8 cellular contexts compared by ENCODE assay signal in genomic region chr4:931194-931959, GRCh38. TPM values are rescaled to one million over a fixed set of nuclear protein-coding genes. Genes with fewer than 3 reads are reported as not detected.
A peak's percentile ranks its signal among the peaks of the same experiment; 100 is the strongest.
DNase-seq lines count a peak whose midpoint lies in the region; ATAC-seq, FAIRE-seq and TF ChIP-seq lines count a peak whose summit lies in the region.

No MANE protein-coding gene starts in this region.

- H2BK5ac ChIP-seq in IMR-90 (ENCODE audit: low read depth, low read length, poor library complexity, severe bottlenecking), result peak overlapping the region; percentile 86

- H2BK120ac ChIP-seq in IMR-90 (ENCODE audit: low read depth, low read length), result no peak overlapping the region

- TF ChIP-seq POLR2A in IMR-90 (IDR thresholded peaks at IDR 0.05; ENCODE audit: low read depth, low read length) (peak; percentile 80), adrenal gland (IDR thresholded peaks at IDR 0.05) (peak in 1 of 2 donors; percentile 67)

- H4K8ac ChIP-seq in IMR-90 (ENCODE audit: low read depth in 2 of 2, low read length in 2 of 2), result peak overlapping the region; percentile 50 to 73; a peak in 2 of 4 replicates

- 0 out of 2 replicates have a peak overlapping the region, but pooled peaks have one; percentile 32 for H3K56ac ChIP-seq in IMR-90 (ENCODE audit: extremely low read depth, insufficient read depth, low read length)

- no TSS peak for BruUV-seq in IMR-90 (replicated peaks; lab: Mats Ljungman, UMichigan)

- H3K14ac ChIP-seq in IMR-90 (replicated peaks; ENCODE audit: low read depth, low read length), result peak overlapping the region; percentile 84

- H3K4me3 ChIP-seq in IMR-90 (ENCODE audit: insufficient read depth, low read depth, low read length), result peak overlapping the region; percentile 78
- peak overlapping the region; percentile 62 to 99 (median 75) for H3K4me3 ChIP-seq in adrenal gland
- H3K4me3 ChIP-seq in iPS-11a (ENCODE audit: low read depth, low read length), result peak overlapping the region; percentile 93
- H3K4me3 ChIP-seq in smooth muscle cell, result peak overlapping the region; percentile 96

- peaks cover 63% of the 10 kb centered on the region for H3K79me2 ChIP-seq in smooth muscle cell (ENCODE audit: low read depth)

- H3K27me3 ChIP-seq in IMR-90 (ENCODE audit: control insufficient read depth, insufficient read depth, low read length) (no peaks in the 10 kb centered on the region), adrenal gland (no peaks in the 10 kb centered on the region), smooth muscle cell (ENCODE audit: low read depth) (no peaks in the 10 kb centered on the region)

- intact Hi-C loops in IMR-90 (cut with micrococcal nuclease), result loop anchor here (10.0 kb wide), 1 partner anchor 147 kb away; no protein-coding TSS in a partner anchor
- intact Hi-C loops in adrenal gland (cut with DNase I), result no loop called here

- dilution Hi-C loops in IMR-90 (cut with HindIII; ENCODE audit: low sequenced_read_pairs, unreplicated experiment), result no loop called here

- 4% methylated on average over 8 of the region's 31 CpGs; no CpG with 5 or more reads in 1 of the 2 experiments for WGBS in IMR-90 (ENCODE audit: extremely low coverage in 2 of 2, insufficient read length in 1 of 2), 2 experiments
- 1 to 17% (median 2%) methylated on average over 1 to 31 of the region's 31 CpGs for WGBS in adrenal gland, 4 donors
- WGBS in smooth muscle cell (ENCODE audit: low lambda C conversion rate), result 23% methylated on average over 13 of the region's 31 CpGs

- no peak for FAIRE-seq in D721Med (lab: Jason Lieb, UNC)

- in situ Hi-C loops in IMR-90 (cut with MboI; ENCODE audit: low sequenced_read_pairs), result no loop called here

- TF ChIP-seq CTCF in IMR-90 (conservative IDR thresholded peaks at IDR 0.05; ENCODE audit: low read depth, low read length) (no peak), adrenal gland (IDR thresholded peaks at IDR 0.05) (no peak), smooth muscle cell (IDR thresholded peaks at IDR 0.05; ENCODE audit: borderline replicate concordance, insufficient read depth, poor library complexity, severe bottlenecking) (no peak), D721Med (IDR thresholded peaks at IDR 0.05; ENCODE audit: insufficient read depth, missing control alignments) (no peak)

- H2AK5ac ChIP-seq in IMR-90 (ENCODE audit: low read depth, low read length), result peak overlapping the region; percentile 82

- peak overlapping the region; percentile 6 for H4K5ac ChIP-seq in IMR-90 (ENCODE audit: low read depth, low read length)

- no peak for TF ChIP-seq RAD21 in IMR-90 (IDR thresholded peaks at IDR 0.05; ENCODE audit: low read length)

- peak overlapping the region; percentile 75; the same call in 1 of the 2 replicates for H3K23ac ChIP-seq in IMR-90 (ENCODE audit: low read depth, low read length)

- H3K36me3 ChIP-seq in IMR-90 (ENCODE audit: control insufficient read depth, insufficient read depth, low read length) (0 out of 2 replicates have a peak, but pooled peaks cover 1% of the 10 kb centered on the region), adrenal gland (replicated peaks in 1 of 2) (no peaks in the 10 kb centered on the region), smooth muscle cell (ENCODE audit: low read depth) (no peaks in the 10 kb centered on the region)

- H3K9me3 ChIP-seq in IMR-90 (ENCODE audit: control insufficient read depth, insufficient read depth, low read length) (no peaks in the 10 kb centered on the region), adrenal gland (replicated peaks in 1 of 3) (no peaks in the 10 kb centered on the region), smooth muscle cell (replicated peaks; ENCODE audit: low read depth) (no peaks in the 10 kb centered on the region)

- H2AK9ac ChIP-seq in IMR-90 (replicated peaks; ENCODE audit: low read depth, low read length, poor library complexity), result peak overlapping the region; percentile 86

- H4K91ac ChIP-seq in IMR-90 (ENCODE audit: insufficient read depth, low read depth, low read length), result peak overlapping the region; percentile 52; the same call in 1 of the 2 replicates

- peak; percentile 5 for ATAC-seq in IMR-90 (ENCODE audit: low read depth)
- no peak for ATAC-seq in GM18870 (IDR thresholded peaks at IDR 0.05; ENCODE audit: unreplicated experiment)

- H2BK20ac ChIP-seq in IMR-90 (ENCODE audit: low read depth, low read length), result no peak overlapping the region

- H3K4ac ChIP-seq in IMR-90 (ENCODE audit: low read depth, low read length), result peak overlapping the region; percentile 81

- H3K4me1 ChIP-seq in IMR-90 (ENCODE audit: control insufficient read depth, insufficient read depth, low read length), result peaks cover 11% of the 10 kb centered on the region
- H3K4me1 ChIP-seq in adrenal gland (replicated peaks in 1 of 2), result peaks cover 12 to 43% of the 10 kb centered on the region in 2 donors
- H3K4me1 ChIP-seq in smooth muscle cell (ENCODE audit: low read depth), result peaks cover 14% of the 10 kb centered on the region

- CTCF ChIA-PET in IMR-90 (lab: Yijun Ruan, JAX), result interaction anchor here (1.2 kb wide), 1 partner anchor 40 kb away, joined by 3 read pairs; no protein-coding TSS in a partner anchor

- peak overlapping the region; percentile 89 for H3K9ac ChIP-seq in IMR-90 (ENCODE audit: low read depth, low read length)
- H3K9ac ChIP-seq in smooth muscle cell (ENCODE audit: low read depth), result peak overlapping the region; percentile 95

- no peak overlapping the region for H3K18ac ChIP-seq in IMR-90 (ENCODE audit: low read depth, low read length)

- DNase-seq in activated effector memory CD4-positive, alpha-beta T cell treated with anti-CD3 and anti-CD28 coated beads, Interleukin-2, amount 50 U/mL, for 16 hours, result peak; percentile 56
- DNase-seq in activated effector memory CD4-positive, alpha-beta T cell treated with Interleukin-2 at 50 U/mL for 16 hours, result no peak
- DNase-seq in IMR-90 (peak; percentile 84), adrenal gland (peak in 5 of 7 donors; percentile 40 to 55 (median 45)), smooth muscle cell (lab: John Stamatoyannopoulos, UW; ENCODE audit: unreplicated experiment) (no peak), D721Med (ENCODE audit: insufficient read length, low spot score) (no peak)

- peaks cover 45% of the 10 kb centered on the region for H4K20me1 ChIP-seq in IMR-90 (ENCODE audit: insufficient read depth, low read length)
- H4K20me1 ChIP-seq in smooth muscle cell (ENCODE audit: low read depth), result peaks cover 39% of the 10 kb centered on the region

- H3K4me2 ChIP-seq in IMR-90 (ENCODE audit: low read depth, low read length) (peak overlapping the region; percentile 73), smooth muscle cell (peak overlapping the region; percentile 91)

- no peaks in the 10 kb centered on the region for H3F3A ChIP-seq in smooth muscle cell (ENCODE audit: low read depth)

- peaks cover 9 to 53% of the 10 kb centered on the region in 2 experiments for H3K79me1 ChIP-seq in IMR-90 (ENCODE audit: low read depth in 1 of 2, low read length in 2 of 2)

- H2BK15ac ChIP-seq in IMR-90 (ENCODE audit: low read depth, low read length), result no peak overlapping the region

- H3K27ac ChIP-seq in IMR-90 (ENCODE audit: insufficient read depth, low read length) (peak overlapping the region; percentile 85), adrenal gland (peak overlapping the region; percentile 68 to 98 (median 94)), smooth muscle cell (ENCODE audit: low read depth) (peak overlapping the region; percentile 88)

- H3K9me1 ChIP-seq in IMR-90 (ENCODE audit: insufficient read depth, low read length), result peaks cover 22% of the 10 kb centered on the region

- H2AFZ ChIP-seq in IMR-90 (replicated peaks; ENCODE audit: low read length, poor library complexity) (peak overlapping the region; percentile 94), smooth muscle cell (ENCODE audit: low read depth) (peak overlapping the region; percentile 71)

- POLR2A ChIA-PET in IMR-90 (lab: Charles Lee; ENCODE audit: unreplicated experiment), result no interaction called here

TF ChIP-seq in IMR-90, 13 proteins besides CTCF, POLR2A, EP300 and RAD21 (continues in another document):
- no peak for TF ChIP-seq CHD1 (IDR thresholded peaks at IDR 0.05; ENCODE audit: low read depth, low read length)

RNA-seq across cellular contexts. Expression of gene GAK, which starts 0.7 kb away (rescaled TPM):
- total RNA-seq in IMR-90 (2012; rRNA removed) (34.4 and 133 TPM in 2 replicates), adrenal gland (100 to 1,000 TPM in 6 of 8 donors, 10 to 100 TPM in 2; 90.3 to 176 (median 132) TPM), smooth muscle cell (57.3 and 85.4 TPM in 2 replicates)
- polyA plus RNA-seq in IMR-90 (2012; rRNA removed) (44.6 and 45.1 TPM in 2 replicates), adrenal gland (100 to 1,000 TPM in 2 of 3 donors, 10 to 100 TPM in 1; 39.0 to 381 (median 224) TPM), smooth muscle cell (56.2 and 75.4 TPM in 2 replicates)
- 43.3 and 53.2 TPM in 2 replicates for polyA plus RNA-seq in IMR-90 (2012; cell fraction: cytosol; rRNA removed)
- 185 and 307 TPM in 2 replicates for polyA plus RNA-seq in IMR-90 (2012; cell fraction: nucleus; rRNA removed; ENCODE audit: low replicate concordance)

RNA-seq across cellular contexts. Expression of gene TMEM175, which starts 0.9 kb away (rescaled TPM):
- total RNA-seq in IMR-90 (2012; rRNA removed), result 7.7 and 9.2 TPM in 2 replicates
- 41.9 and 47.4 TPM in 2 replicates for polyA plus RNA-seq in IMR-90 (2012; rRNA removed)
- polyA plus RNA-seq in IMR-90 (2012; cell fraction: cytosol; rRNA removed), result 39.3 and 51.6 TPM in 2 replicates
- polyA plus RNA-seq in IMR-90 (2012; cell fraction: nucleus; rRNA removed; ENCODE audit: low replicate concordance), result 415 and 679 TPM in 2 replicates
- 10 to 100 TPM; 30.5 to 70.4 (median 47.9) TPM for total RNA-seq in adrenal gland
- polyA plus RNA-seq in adrenal gland, result 100 to 1,000 TPM in 2 of 3 donors, 10 to 100 TPM in 1; 22.4 to 142 (median 113) TPM
- 20.6 and 30.4 TPM in 2 replicates for total RNA-seq in smooth muscle cell
- 27.6 and 35.2 TPM in 2 replicates for polyA plus RNA-seq in smooth muscle cell

RNA-seq across cellular contexts. Expression of gene DGKQ, which starts 42.0 kb away (rescaled TPM):
- total RNA-seq in IMR-90 (2012; rRNA removed) (4.3 and 4.4 TPM in 2 replicates), adrenal gland (10 to 100 TPM in 6 of 8 donors, 1 to 10 TPM in 2; 8.1 to 16.5 (median 13.2) TPM), smooth muscle cell (4.2 and 6.5 TPM in 2 replicates)
- polyA plus RNA-seq in IMR-90 (2012; rRNA removed) (15.6 and 17.4 TPM in 2 replicates), adrenal gland (10 to 100 TPM in 2 of 3 donors, under 1 TPM in 1; 0.55 to 13.8 (median 11.8) TPM), smooth muscle cell (14.9 and 16.2 TPM in 2 replicates)
- polyA plus RNA-seq in IMR-90 (2012; cell fraction: cytosol; rRNA removed), result 10.0 and 14.6 TPM in 2 replicates
- polyA plus RNA-seq in IMR-90 (2012; cell fraction: nucleus; rRNA removed; ENCODE audit: low replicate concordance), result 58.0 and 149 TPM in 2 replicates

RNA-seq across cellular contexts. Expression of gene IDUA, which starts 55.5 kb away (rescaled TPM):
- total RNA-seq in IMR-90 (2012; rRNA removed) (0.72 and 1.7 TPM in 2 replicates), adrenal gland (10 to 100 TPM; 16.7 to 78.4 (median 31.2) TPM), smooth muscle cell (6.3 and 9.6 TPM in 2 replicates)
- polyA plus RNA-seq in IMR-90 (2012; rRNA removed) (12.5 and 16.7 TPM in 2 replicates), adrenal gland (100 to 1,000 TPM in 1 of 3 donors, 10 to 100 TPM in 1, 1 to 10 TPM in 1; 1.6 to 109 (median 90.6) TPM), smooth muscle cell (47.4 and 49.9 TPM in 2 replicates)
- polyA plus RNA-seq in IMR-90 (2012; cell fraction: cytosol; rRNA removed), result 6.3 and 14.8 TPM in 2 replicates
- 119 and 328 TPM in 2 replicates for polyA plus RNA-seq in IMR-90 (2012; cell fraction: nucleus; rRNA removed; ENCODE audit: low replicate concordance)

Comparison
In these comparisons a context has a peak if more than half of its experiments do, and no peak if none do; other contexts are left out.
1. DNase-seq: peak in activated effector memory CD4-positive, alpha-beta T cell treated with anti-CD3 and anti-CD28 coated beads, Interleukin-2, amount 50 U/mL, for 16 hours (single experiment), IMR-90 (single experiment) and adrenal gland (5 of 7); none in activated effector memory CD4-positive, alpha-beta T cell treated with Interleukin-2 at 50 U/mL for 16 hours (single experiment), smooth muscle cell (single experiment) and D721Med (single experiment).
2. Peak in every context shown above with its lines, with median percentiles within 50 percentile points of each other: H3K27ac ChIP-seq and H3K4me3 ChIP-seq.